ENCODE assay signal across 17 cellular contexts in the genomic region with DNA sequence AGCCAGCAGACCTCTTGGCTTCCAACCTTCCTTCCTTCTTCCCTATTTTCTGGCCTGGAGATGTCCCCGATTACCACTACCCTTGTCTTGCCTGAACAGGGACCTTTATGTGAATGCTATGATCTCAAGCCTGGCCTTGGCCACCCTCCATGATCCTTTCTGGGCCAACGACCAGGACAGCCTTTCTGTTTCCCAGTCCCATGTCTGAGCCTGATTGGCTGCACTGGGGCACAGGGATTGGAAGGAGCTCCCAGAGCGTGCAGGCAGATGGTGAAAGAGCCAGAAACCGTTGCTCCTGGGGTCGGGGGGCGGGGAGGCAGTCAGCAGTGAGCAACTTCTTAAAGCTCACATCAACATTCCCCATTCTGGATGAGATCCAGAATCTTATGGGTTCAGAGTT.
A peak's percentile ranks its signal among the peaks of the same experiment; 100 is the strongest.
DNase-seq lines count a peak whose midpoint lies in the region; ATAC-seq and TF ChIP-seq lines count a peak whose summit lies in the region.
"Had no signal": no experiment of that assay in that cellular context is flagged by ENCODE, and none has a peak within 500 bp of the region (broad histone marks: within the 10 kb centered on the region; RNA-seq: fewer than 3 reads in every experiment).

No MANE protein-coding gene starts in this region.

- no peaks in the 10 kb centered on the region for H3K4me1 Mint-ChIP-seq in progenitor cell of endocrine pancreas (ENCODE audit: low read depth)

- H3K36me3 Mint-ChIP-seq in progenitor cell of endocrine pancreas (ENCODE audit: insufficient read depth): no peaks in the 10 kb centered on the region

- H3K4me1 ChIP-seq in right atrium auricular region: no peaks in the 10 kb centered on the region
- H3K4me1 ChIP-seq: right lobe of liver had no signal

- peak; percentile 82 for DNase-seq in Right ventricle myocardium inferior (ENCODE audit: missing footprints)
- no peak for DNase-seq in right atrium auricular region (ENCODE audit: low spot score)
- peak; percentile 51 for DNase-seq in choroid plexus epithelial cell (ENCODE audit: low read depth)
- DNase-seq in hippocampal formation (lab: John Stamatoyannopoulos, UW): peak; percentile 78 to 87
- peak; percentile 94 for DNase-seq in superior temporal gyrus (ENCODE audit: extremely low spot score)
- DNase-seq in NCI-H748 (lab: John Stamatoyannopoulos, UW; ENCODE audit: unreplicated experiment): no peak
- DNase-seq in progenitor cell of endocrine pancreas (ENCODE audit: low spot score, unreplicated experiment): no peak
- DNase-seq: activated B cell treated with CpG ODN at 0.5 μM for 24 hours; activated CD8-positive, alpha-beta memory T cell treated with anti-CD3 and anti-CD28 coated beads, Interleukin-2, amount 10 ng/mL, durations not matched to agents 7 days and 5 days; activated gamma-delta T cell treated with Interleukin-2 at 50 U/mL for 16 hours; effector memory CD8-positive, alpha-beta T cell; mesendoderm; NCI-H1436; right lobe of liver; T-helper 1 cell had no signal

- ATAC-seq in Right ventricle myocardium inferior (peak; percentile 85), GM21528 (IDR thresholded peaks at IDR 0.05; ENCODE audit: low FRiP score, unreplicated experiment) (no peak)
- ATAC-seq: activated CD8-positive, alpha-beta memory T cell treated with anti-CD3 and anti-CD28 coated beads, Interleukin-2, amount 10 ng/mL, durations not matched to agents 7 days and 5 days; effector memory CD8-positive, alpha-beta T cell; GM12878; right lobe of liver had no signal

- H3K27ac Mint-ChIP-seq in progenitor cell of endocrine pancreas: no peak overlapping the region
- H3K27ac Mint-ChIP-seq: activated B cell treated with CpG ODN at 0.5 μM for 24 hours; activated CD8-positive, alpha-beta memory T cell treated with anti-CD3 and anti-CD28 coated beads, Interleukin-2, amount 10 ng/mL, durations not matched to agents 7 days and 5 days had no signal

- TF ChIP-seq CTCF in right atrium auricular region (IDR thresholded peaks at IDR 0.05) (no peak), choroid plexus epithelial cell (conservative IDR thresholded peaks at IDR 0.05; ENCODE audit: low read depth, low read length) (no peak), progenitor cell of endocrine pancreas (IDR thresholded peaks at IDR 0.05; ENCODE audit: unreplicated experiment) (no peak)

- H3K9me3 Mint-ChIP-seq in progenitor cell of endocrine pancreas (ENCODE audit: low read depth): no peaks in the 10 kb centered on the region
- H3K9me3 Mint-ChIP-seq: activated B cell treated with CpG ODN at 0.5 μM for 24 hours; effector memory CD8-positive, alpha-beta T cell had no signal

- H3K27me3 Mint-ChIP-seq in progenitor cell of endocrine pancreas: peaks cover 42% of the 10 kb centered on the region
- H3K27me3 Mint-ChIP-seq: activated B cell treated with CpG ODN at 0.5 μM for 24 hours; activated CD8-positive, alpha-beta memory T cell treated with anti-CD3 and anti-CD28 coated beads, Interleukin-2, amount 10 ng/mL, durations not matched to agents 7 days and 5 days; effector memory CD8-positive, alpha-beta T cell had no signal

- no peak overlapping the region for H3K4me3 ChIP-seq in right atrium auricular region
- H3K4me3 ChIP-seq in choroid plexus epithelial cell (ENCODE audit: low read depth, low read length): no peak overlapping the region
- H3K4me3 ChIP-seq: GM12878, right lobe of liver had no signal

- no peak overlapping the region for H3K27ac ChIP-seq in right atrium auricular region
- H3K27ac ChIP-seq: right lobe of liver had no signal

- no peaks in the 10 kb centered on the region for H3K9me3 ChIP-seq in right atrium auricular region
- H3K9me3 ChIP-seq: right lobe of liver had no signal

- intact Hi-C loops in Right ventricle myocardium inferior (cut with DNase I): no loop called here

- H3K27me3 ChIP-seq in right atrium auricular region: no peaks in the 10 kb centered on the region
- H3K27me3 ChIP-seq: right lobe of liver had no signal

- H3K36me3 ChIP-seq in right atrium auricular region: no peaks in the 10 kb centered on the region
- H3K36me3 ChIP-seq: right lobe of liver had no signal

- no peak overlapping the region for H3K4me3 Mint-ChIP-seq in progenitor cell of endocrine pancreas (ENCODE audit: low read depth)
- H3K4me3 Mint-ChIP-seq: activated B cell treated with CpG ODN at 0.5 μM for 24 hours; activated CD8-positive, alpha-beta memory T cell treated with anti-CD3 and anti-CD28 coated beads, Interleukin-2, amount 10 ng/mL, durations not matched to agents 7 days and 5 days; effector memory CD8-positive, alpha-beta T cell had no signal

Comparison
In these comparisons a context has a peak if more than half of its experiments do, and no peak if none do; other contexts are left out.
1. DNase-seq: peak in Right ventricle myocardium inferior (single experiment), choroid plexus epithelial cell (single experiment), hippocampal formation (2 of 2) and superior temporal gyrus (single experiment); none in right atrium auricular region (single experiment), NCI-H748 (single experiment) and progenitor cell of endocrine pancreas (single experiment).